ENCODE assay signal across 17 cellular contexts in genomic region chr2:105785095-105785847, GRCh38. TPM values are rescaled to one million over a fixed set of nuclear protein-coding genes. Genes with fewer than 3 reads are reported as not detected.
DNase-seq lines count a peak whose midpoint lies in the region; ATAC-seq, FAIRE-seq and TF ChIP-seq lines count a peak whose summit lies in the region.
"Had no signal": no experiment of that assay in that cellular context is flagged by ENCODE, and none has a peak within 500 bp of the region (broad histone marks: within the 10 kb centered on the region; RNA-seq: fewer than 3 reads in every experiment).

No MANE protein-coding gene starts in this region.

- peaks cover 31% of the 10 kb centered on the region for H3K4me1 ChIP-seq in GM23338 (ENCODE audit: insufficient read depth)

- H3K4me1 Mint-ChIP-seq in GM23338 (peaks cover 55% of the 10 kb centered on the region), progenitor cell of endocrine pancreas (ENCODE audit: low read depth) (peaks cover 24% of the 10 kb centered on the region)
- H3K4me1 Mint-ChIP-seq in activated CD8-positive, alpha-beta T cell treated with anti-CD3 and anti-CD28 coated beads for 36 hours (ENCODE audit: low read depth), result peaks cover 95% of the 10 kb centered on the region

- H3K4me2 ChIP-seq in GM23338, result no peak overlapping the region

- intact Hi-C loops in activated CD8-positive, alpha-beta T cell treated with anti-CD3 and anti-CD28 coated beads for 36 hours (cut with micrococcal nuclease), result no loop called here

- H3K36me3 Mint-ChIP-seq in GM23338 (ENCODE audit: low read depth) (no peaks in the 10 kb centered on the region), progenitor cell of endocrine pancreas (ENCODE audit: insufficient read depth) (peaks cover 4% of the 10 kb centered on the region)
- peaks cover 31% of the 10 kb centered on the region for H3K36me3 Mint-ChIP-seq in activated CD8-positive, alpha-beta T cell treated with anti-CD3 and anti-CD28 coated beads for 36 hours (ENCODE audit: low read depth)

- H3K4me3 ChIP-seq in GM23338, result no peak overlapping the region

- no peak for FAIRE-seq in frontal cortex (lab: Jason Lieb, UNC)

- no peak overlapping the region for H3K4me3 Mint-ChIP-seq in GM23338
- no peak overlapping the region for H3K4me3 Mint-ChIP-seq in activated CD8-positive, alpha-beta T cell treated with anti-CD3 and anti-CD28 coated beads for 36 hours
- H3K4me3 Mint-ChIP-seq in progenitor cell of endocrine pancreas (ENCODE audit: low read depth), result no peak overlapping the region
- H3K4me3 Mint-ChIP-seq: HFFc6 had no signal

- H3K9me2 ChIP-seq in GM23338 (ENCODE audit: insufficient read depth), result no peaks in the 10 kb centered on the region

- H3F3A ChIP-seq in GM23338 (replicated peaks; ENCODE audit: low read depth), result no peaks in the 10 kb centered on the region

- H3K36me3 ChIP-seq in GM23338 (ENCODE audit: insufficient read depth), result no peaks in the 10 kb centered on the region

- CTCF ChIA-PET in activated CD8-positive, alpha-beta T cell treated with anti-CD3 and anti-CD28 coated beads for 36 hours (lab: Charles Lee), result interaction anchor here (2.1 to 2.9 kb wide), 2 partner anchors 22 to 37 kb away, joined by 9 to 10 read pairs; no protein-coding TSS in a partner anchor

- H3K9me3 Mint-ChIP-seq in GM23338 (no peaks in the 10 kb centered on the region; the same call in 2 of the 3 replicates), progenitor cell of endocrine pancreas (ENCODE audit: low read depth) (no peaks in the 10 kb centered on the region)
- no peaks in the 10 kb centered on the region for H3K9me3 Mint-ChIP-seq in activated CD8-positive, alpha-beta T cell treated with anti-CD3 and anti-CD28 coated beads for 36 hours
- H3K9me3 Mint-ChIP-seq: HFFc6 had no signal

- no peak overlapping the region for H3K27ac ChIP-seq in GM23338 (ENCODE audit: low read depth)

- H4K20me1 ChIP-seq in GM23338 (replicated peaks; ENCODE audit: insufficient read depth), result peaks cover 56% of the 10 kb centered on the region

- H3K27me3 Mint-ChIP-seq in GM23338 (ENCODE audit: insufficient read depth, low read depth, poor library complexity) (peaks cover 8% of the 10 kb centered on the region), progenitor cell of endocrine pancreas (no peaks in the 10 kb centered on the region)
- no peaks in the 10 kb centered on the region for H3K27me3 Mint-ChIP-seq in activated CD8-positive, alpha-beta T cell treated with anti-CD3 and anti-CD28 coated beads for 36 hours

- no peak overlapping the region for H2AFZ ChIP-seq in GM23338

- ATAC-seq in GM23338 (peak; percentile 21), GM18498 (IDR thresholded peaks at IDR 0.05; ENCODE audit: unreplicated experiment) (no peak)
- ATAC-seq in activated CD8-positive, alpha-beta T cell treated with anti-CD3 and anti-CD28 coated beads for 36 hours, result no peak
- ATAC-seq: esophagus mucosa had no signal

- peak; percentile 20 to 21 for DNase-seq in activated T-cell treated with anti-CD3 and anti-CD28 coated beads, Interleukin-2, amount 50 U/mL, for 48 hours
- no peak for DNase-seq in activated T-cell treated with anti-CD3 and anti-CD28 coated beads for 4 hours
- DNase-seq in GM23338 (ENCODE audit: low spot score), result no peak
- DNase-seq in activated CD8-positive, alpha-beta T cell treated with anti-CD3 and anti-CD28 coated beads for 36 hours, result no peak
- no peak for DNase-seq in progenitor cell of endocrine pancreas (ENCODE audit: low spot score, unreplicated experiment)
- no peak for DNase-seq in frontal cortex (ENCODE audit: low spot score in 2 of 2)
- no peak for DNase-seq in 8988T
- DNase-seq: amygdala, DND-41, HFFc6, KBM-7, kidney glomerular epithelial cell, mammary epithelial cell, NCI-H1930, posterior cingulate gyrus had no signal

- no peak overlapping the region for H3K27ac Mint-ChIP-seq in GM23338
- peak overlapping the region; percentile 97 for H3K27ac Mint-ChIP-seq in activated CD8-positive, alpha-beta T cell treated with anti-CD3 and anti-CD28 coated beads for 36 hours
- H3K27ac Mint-ChIP-seq in progenitor cell of endocrine pancreas, result peak overlapping the region; percentile 1
- H3K27ac Mint-ChIP-seq: HFFc6 had no signal

- POLR2A ChIA-PET in activated CD8-positive, alpha-beta T cell treated with anti-CD3 and anti-CD28 coated beads for 36 hours (lab: Charles Lee), result interaction anchor here (1.0 to 3.4 kb wide), 4 partner anchors 8 to 87 kb away, joined by 3 to 26 read pairs (median 14); no protein-coding TSS in a partner anchor

- H3K79me2 ChIP-seq in GM23338 (replicated peaks; ENCODE audit: insufficient read depth), result peaks cover 93% of the 10 kb centered on the region

- H3K27me3 ChIP-seq in GM23338 (ENCODE audit: insufficient read depth), result no peaks in the 10 kb centered on the region

- TF ChIP-seq CTCF in GM23338 (conservative IDR thresholded peaks at IDR 0.05; ENCODE audit: low read depth in 2 of 2) (no peak), progenitor cell of endocrine pancreas (IDR thresholded peaks at IDR 0.05; ENCODE audit: unreplicated experiment) (no peak)
- TF ChIP-seq CTCF in activated CD8-positive, alpha-beta T cell treated with anti-CD3 and anti-CD28 coated beads for 36 hours (IDR thresholded peaks at IDR 0.05), result no peak

TF ChIP-seq in GM23338, 12 proteins besides CTCF, POLR2A, EP300 and RAD21 (continues in another document):
- TF ChIP-seq EZH2phosphoT487 (IDR thresholded peaks at IDR 0.05; ENCODE audit: unreplicated experiment) (no peak), NANOG (IDR thresholded peaks at IDR 0.05; ENCODE audit: borderline replicate concordance) (no peak), ETS1 (IDR thresholded peaks at IDR 0.05) (no peak), ZNF114 (CRISPR knock-in tag; IDR thresholded peaks at IDR 0.05) (no peak), JUNB (IDR thresholded peaks at IDR 0.05; ENCODE audit: unreplicated experiment) (no peak), STAT1 (IDR thresholded peaks at IDR 0.05; ENCODE audit: unreplicated experiment) (no peak), ZNF331 (CRISPR knock-in tag; IDR thresholded peaks at IDR 0.05; ENCODE audit: low read depth) (no peak), POLR2AphosphoS5 (IDR thresholded peaks at IDR 0.05; ENCODE audit: low read depth) (no peak)
- TF ChIP-seq, protein P1, sequence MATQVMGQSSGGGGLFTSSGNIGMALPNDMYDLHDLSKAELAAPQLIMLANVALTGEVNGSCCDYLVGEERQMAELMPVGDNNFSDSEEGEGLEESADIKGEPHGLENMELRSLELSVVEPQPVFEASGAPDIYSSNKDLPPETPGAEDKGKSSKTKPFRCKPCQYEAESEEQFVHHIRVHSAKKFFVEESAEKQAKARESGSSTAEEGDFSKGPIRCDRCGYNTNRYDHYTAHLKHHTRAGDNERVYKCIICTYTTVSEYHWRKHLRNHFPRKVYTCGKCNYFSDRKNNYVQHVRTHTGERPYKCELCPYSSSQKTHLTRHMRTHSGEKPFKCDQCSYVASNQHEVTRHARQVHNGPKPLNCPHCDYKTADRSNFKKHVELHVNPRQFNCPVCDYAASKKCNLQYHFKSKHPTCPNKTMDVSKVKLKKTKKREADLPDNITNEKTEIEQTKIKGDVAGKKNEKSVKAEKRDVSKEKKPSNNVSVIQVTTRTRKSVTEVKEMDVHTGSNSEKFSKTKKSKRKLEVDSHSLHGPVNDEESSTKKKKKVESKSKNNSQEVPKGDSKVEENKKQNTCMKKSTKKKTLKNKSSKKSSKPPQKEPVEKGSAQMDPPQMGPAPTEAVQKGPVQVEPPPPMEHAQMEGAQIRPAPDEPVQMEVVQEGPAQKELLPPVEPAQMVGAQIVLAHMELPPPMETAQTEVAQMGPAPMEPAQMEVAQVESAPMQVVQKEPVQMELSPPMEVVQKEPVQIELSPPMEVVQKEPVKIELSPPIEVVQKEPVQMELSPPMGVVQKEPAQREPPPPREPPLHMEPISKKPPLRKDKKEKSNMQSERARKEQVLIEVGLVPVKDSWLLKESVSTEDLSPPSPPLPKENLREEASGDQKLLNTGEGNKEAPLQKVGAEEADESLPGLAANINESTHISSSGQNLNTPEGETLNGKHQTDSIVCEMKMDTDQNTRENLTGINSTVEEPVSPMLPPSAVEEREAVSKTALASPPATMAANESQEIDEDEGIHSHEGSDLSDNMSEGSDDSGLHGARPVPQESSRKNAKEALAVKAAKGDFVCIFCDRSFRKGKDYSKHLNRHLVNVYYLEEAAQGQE (IDR thresholded peaks at IDR 0.05; ENCODE audit: unreplicated experiment), result no peak

RNA-seq across cellular contexts. Expression of gene NCK2, which starts 40.6 kb away (rescaled TPM):
- 59.9 and 62.4 TPM in 2 replicates for total RNA-seq in GM23338 (2014; rRNA removed; shearing (Covaris generic))
- 26.9 and 28.4 TPM in 2 replicates for polyA plus RNA-seq in GM23338 (2016; fragmentation: Nextera tagmentation; extraction: Ambion mirVana)
- total RNA-seq in activated CD8-positive, alpha-beta T cell treated with anti-CD3 and anti-CD28 coated beads for 36 hours, result 10 to 100 TPM; 68.3 to 69.7 TPM
- total RNA-seq in progenitor cell of endocrine pancreas (92.5 TPM in 2 replicates), frontal cortex (84.8 TPM)

Comparison
In these comparisons a context has a peak if more than half of its experiments do, and no peak if none do; other contexts are left out.
1. DNase-seq: peak in activated T-cell treated with anti-CD3 and anti-CD28 coated beads, Interleukin-2, amount 50 U/mL, for 48 hours (2 of 2); none in activated T-cell treated with anti-CD3 and anti-CD28 coated beads for 4 hours (single experiment), GM23338 (single experiment), activated CD8-positive, alpha-beta T cell treated with anti-CD3 and anti-CD28 coated beads for 36 hours (single experiment), progenitor cell of endocrine pancreas (single experiment), frontal cortex (0 of 2) and 8988T (single experiment).